10 cellular contexts compared by ENCODE assay signal in the genomic region with DNA sequence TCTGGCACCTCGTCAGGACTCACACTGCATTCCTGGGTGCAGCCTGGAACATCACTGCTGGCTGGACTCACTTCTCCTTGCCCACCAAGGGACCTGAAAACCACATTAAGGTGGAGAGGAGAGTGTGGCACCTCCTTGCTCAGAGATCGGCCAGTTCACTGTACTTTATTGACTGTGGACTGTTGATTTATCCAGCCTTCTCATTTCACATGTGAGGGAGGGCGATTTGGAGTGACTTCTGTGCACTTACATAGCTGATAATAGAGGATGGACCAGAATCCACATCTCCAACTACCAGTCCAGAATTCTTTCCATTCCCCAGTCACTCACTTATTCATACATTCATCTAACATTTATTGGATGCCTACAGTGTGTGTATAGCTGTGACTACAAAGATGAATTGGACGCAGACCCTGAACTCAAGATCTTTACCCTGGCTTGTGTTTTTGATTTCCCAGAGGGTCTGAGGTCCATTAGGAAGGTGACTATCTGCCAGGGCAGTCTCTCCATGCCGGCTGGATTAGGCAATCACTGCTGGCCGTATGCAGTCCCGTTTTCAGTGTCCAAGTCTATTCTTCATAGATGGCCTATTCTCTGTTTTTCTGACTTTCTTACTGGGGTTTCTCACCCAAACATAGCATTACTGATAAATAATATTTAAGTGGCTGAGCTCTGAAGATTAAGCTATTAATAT.
DNase-seq lines count a peak whose midpoint lies in the region; ATAC-seq and TF ChIP-seq lines count a peak whose summit lies in the region.
"Had no signal": no experiment of that assay in that cellular context is flagged by ENCODE, and none has a peak within 500 bp of the region (broad histone marks: within the 10 kb centered on the region; RNA-seq: fewer than 3 reads in every experiment).

No MANE protein-coding gene starts in this region.

- intact Hi-C loops in dorsolateral prefrontal cortex (cut with DNase I), result no loop called here
- intact Hi-C loops in naive thymus-derived CD4-positive, alpha-beta T cell (cut with micrococcal nuclease), result loop anchor here in 1 of 2 donors (2.0 kb wide), 1 partner anchor 48 kb away; no protein-coding TSS in a partner anchor

- H3K9ac ChIP-seq in Loucy (ENCODE audit: low read depth, low read length, poor library complexity, severe bottlenecking), result peak overlapping the region; percentile 64

- H3K4me3 ChIP-seq in AG10803 (ENCODE audit: low read length) (no peak overlapping the region), Loucy (ENCODE audit: low read length, poor library complexity, severe bottlenecking) (peak overlapping the region; percentile 56), dorsolateral prefrontal cortex (peak overlapping the region in 7 of 59 donors; percentile 19 to 35 (median 29))
- peak overlapping the region; percentile 12 for H3K4me3 ChIP-seq in naive thymus-derived CD4-positive, alpha-beta T cell (ENCODE audit: low read length)

- no peaks in the 10 kb centered on the region for H3K79me2 ChIP-seq in Loucy (ENCODE audit: insufficient read depth, low read length)

- H3K9me3 ChIP-seq in Loucy (ENCODE audit: insufficient read depth, low read depth, low read length), result no peaks in the 10 kb centered on the region
- no peaks in the 10 kb centered on the region for H3K9me3 ChIP-seq in naive thymus-derived CD4-positive, alpha-beta T cell (ENCODE audit: control insufficient read depth in 2 of 3, low read length in 3 of 3)

- H3K4me1 Mint-ChIP-seq in naive thymus-derived CD4-positive, alpha-beta T cell, result peaks cover 12 to 46% (median 30%) of the 10 kb centered on the region in 7 donors

- POLR2A ChIA-PET in naive thymus-derived CD4-positive, alpha-beta T cell (lab: Charles Lee), result interaction anchor here (0.6 to 6.4 kb wide), 9 partner anchors 10 to 45 kb away, joined by 3 to 32 read pairs (median 7); no protein-coding TSS in a partner anchor

- H3K36me3 ChIP-seq in Loucy (ENCODE audit: insufficient read depth, low read length), result no peaks in the 10 kb centered on the region
- no peaks in the 10 kb centered on the region for H3K36me3 ChIP-seq in naive thymus-derived CD4-positive, alpha-beta T cell (ENCODE audit: control insufficient read depth in 2 of 3, insufficient read depth in 3 of 3, low read length in 3 of 3)

- H3F3A ChIP-seq in Loucy (ENCODE audit: low read depth), result no peaks in the 10 kb centered on the region; the same call in 1 of the 2 replicates

- peaks cover 0 to 3% (median 0%) of the 10 kb centered on the region in 5 donors for H3K27me3 Mint-ChIP-seq in naive thymus-derived CD4-positive, alpha-beta T cell

- H3K36me3 Mint-ChIP-seq in naive thymus-derived CD4-positive, alpha-beta T cell, result peaks cover 0 to 6% (median 0%) of the 10 kb centered on the region in 5 donors

- no peak for ATAC-seq in naive thymus-derived CD4-positive, alpha-beta T cell
- no peak for ATAC-seq in GM21367 (IDR thresholded peaks at IDR 0.05; ENCODE audit: unreplicated experiment)

- peaks cover 42% of the 10 kb centered on the region for H3K4me1 ChIP-seq in Loucy (ENCODE audit: insufficient read depth, low read length, poor library complexity, severe bottlenecking)
- peaks cover 24 to 29% of the 10 kb centered on the region in 2 donors for H3K4me1 ChIP-seq in naive thymus-derived CD4-positive, alpha-beta T cell (ENCODE audit: control insufficient read depth in 2 of 2, insufficient read depth in 2 of 2, low read length in 2 of 2)

- H4K20me1 ChIP-seq in Loucy (ENCODE audit: insufficient read depth, low read length, poor library complexity, severe bottlenecking), result no peaks in the 10 kb centered on the region

- no peaks in the 10 kb centered on the region for H3K9me3 Mint-ChIP-seq in naive thymus-derived CD4-positive, alpha-beta T cell

- DNase-seq in AG10803 (ENCODE audit: low read depth) (peak; percentile 43), dorsolateral prefrontal cortex (no peak), 8988T (no peak), superior temporal gyrus (ENCODE audit: extremely low spot score) (no peak)
- DNase-seq in naive thymus-derived CD4-positive, alpha-beta T cell, result no peak
- no peak for DNase-seq in stimulated activated CD4-positive, alpha-beta T cell treated with anti-CD3 and anti-CD28 coated beads, Interleukin-2, amount 100 ng/mL, for 48 hours
- DNase-seq: NCI-H748 treated with DMSO at 0.1 percent for 48 hours, T1000 had no signal

- H3K27me3 ChIP-seq in Loucy (ENCODE audit: insufficient read depth, low read length, poor library complexity, severe bottlenecking) (no peaks in the 10 kb centered on the region), dorsolateral prefrontal cortex (no peaks in the 10 kb centered on the region)
- no peaks in the 10 kb centered on the region for H3K27me3 ChIP-seq in naive thymus-derived CD4-positive, alpha-beta T cell (ENCODE audit: control insufficient read depth in 2 of 2, insufficient read depth in 2 of 2, low read length in 2 of 2)

- H3K27ac Mint-ChIP-seq in naive thymus-derived CD4-positive, alpha-beta T cell, result peak overlapping the region; percentile 82 to 98 (median 91)

- H3K4me2 ChIP-seq in Loucy (ENCODE audit: low read depth, low read length, poor library complexity, severe bottlenecking), result peak overlapping the region; percentile 70

- peak overlapping the region in 9 of 10 donors; percentile 39 to 92 (median 85) for H3K4me3 Mint-ChIP-seq in naive thymus-derived CD4-positive, alpha-beta T cell

- peak overlapping the region; percentile 86 for H2AFZ ChIP-seq in Loucy (ENCODE audit: low read length)

- TF ChIP-seq CTCF in AG10803 (conservative IDR thresholded peaks at IDR 0.05; ENCODE audit: low read length) (no peak), Loucy (conservative IDR thresholded peaks at IDR 0.05; ENCODE audit: low read length) (no peak), dorsolateral prefrontal cortex (IDR thresholded peaks at IDR 0.05 in 54 of 56, conservative IDR thresholded peaks at IDR 0.05 in 2 of 56; ENCODE audit: low read depth in 1 of 56, partially characterized antibody in 56 of 56) (no peak)

- CTCF ChIA-PET in naive thymus-derived CD4-positive, alpha-beta T cell (lab: Charles Lee), result interaction anchor here (0.9 to 2.9 kb wide), 3 partner anchors 10 to 145 kb away, joined by 4 to 8 read pairs (median 6); no protein-coding TSS in a partner anchor

- peak overlapping the region in 38 of 59 donors; percentile 1 to 72 (median 38) for H3K27ac ChIP-seq in dorsolateral prefrontal cortex
- H3K27ac ChIP-seq in naive thymus-derived CD4-positive, alpha-beta T cell (ENCODE audit: low read depth, low read length), result peak overlapping the region; percentile 5

- no peaks in the 10 kb centered on the region for H3K9me2 ChIP-seq in Loucy (replicated peaks; ENCODE audit: low read depth, low read length)
